In the genomic region with DNA sequence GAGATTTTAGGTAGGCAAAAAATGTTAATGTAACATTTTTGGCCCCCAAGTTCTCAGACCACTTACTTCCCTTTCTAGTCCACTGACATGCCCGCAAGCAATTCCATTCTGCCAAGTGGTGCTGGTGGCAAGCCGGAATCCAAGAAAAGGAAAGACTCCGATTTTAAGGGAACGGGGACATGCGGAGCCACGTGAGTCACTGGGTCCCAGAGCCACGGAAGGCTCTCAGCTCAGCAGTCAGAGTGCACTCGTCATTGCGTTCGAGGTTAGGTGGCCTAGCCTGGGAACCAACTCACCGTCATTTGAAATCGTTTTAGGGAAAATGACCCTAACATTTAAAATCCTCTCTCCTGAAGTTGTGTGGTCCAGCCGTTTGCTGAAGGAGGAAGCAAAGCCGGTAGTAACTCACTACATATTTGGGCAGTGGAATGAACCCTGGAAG, we compare ENCODE assay signal across 8 cellular contexts. TPM values are rescaled to one million over a fixed set of nuclear protein-coding genes. Genes with fewer than 3 reads are reported as not detected.
DNase-seq lines count a peak whose midpoint lies in the region; ATAC-seq and TF ChIP-seq lines count a peak whose summit lies in the region.

No MANE protein-coding gene starts in this region.

- H3K4me3 Mint-ChIP-seq in CD14-positive monocyte (peak overlapping the region; percentile 85 to 96), HFFc6 (peak overlapping the region; percentile 92), activated B cell treated with CpG ODN at 0.5 μM for 24 hours (peak overlapping the region; percentile 90)

- no peak for TF ChIP-seq POLR2A in transverse colon (IDR thresholded peaks at IDR 0.05)

- intact Hi-C loops in CD14-positive monocyte (cut with micrococcal nuclease) (loop anchor here (5.0 to 10.0 kb wide), 5 partner anchors 44 to 236 kb away; partner anchors contain the start of genes GFOD1 (in 2 of the 2) and NOL7 (in 1 of the 2)), activated B cell treated with CpG ODN at 0.5 μM for 24 hours (cut with micrococcal nuclease) (loop anchor here (1.0 to 2.0 kb wide), 10 partner anchors 42 to 521 kb away; partner anchors contain the start of genes MCUR1, NOL7 and TBC1D7), transverse colon (cut with DNase I; ENCODE audit: low total_unique reads) (no loop called here)

- H3K9me3 ChIP-seq in esophagus (ENCODE audit: control insufficient read depth in 2 of 2, insufficient read depth in 1 of 2, low read depth in 1 of 2, low read length in 1 of 2) (no peaks in the 10 kb centered on the region), muscle layer of colon (ENCODE audit: low read length) (no peaks in the 10 kb centered on the region), transverse colon (no peaks in the 10 kb centered on the region)

- DNase-seq in CD14-positive monocyte (ENCODE audit: low spot score), result no peak
- DNase-seq in HFFc6, result peak; percentile 20
- no peak for DNase-seq in activated B cell treated with CpG ODN at 0.5 μM for 24 hours
- DNase-seq in transverse colon, result peak; percentile 53
- DNase-seq in kidney glomerular epithelial cell (lab: John Stamatoyannopoulos, UW), result no peak

- H3K4me1 ChIP-seq in esophagus (ENCODE audit: control insufficient read depth in 2 of 2, insufficient read depth in 2 of 2, low read length in 1 of 2) (peaks cover 0 to 5% of the 10 kb centered on the region in 2 donors), muscle layer of colon (ENCODE audit: insufficient read depth, low read length) (peaks cover 8% of the 10 kb centered on the region), transverse colon (peaks cover 0 to 19% (median 7%) of the 10 kb centered on the region in 4 donors)

- POLR2A ChIA-PET in activated B cell treated with CpG ODN at 0.5 μM for 24 hours (lab: Charles Lee), result interaction anchor here (0.6 to 3.5 kb wide), 15 partner anchors 12 to 312 kb away, joined by 3 to 84 read pairs (median 6); partner anchors contain the start of genes GFOD1, NOL7 and TBC1D7

- H3K4me1 Mint-ChIP-seq in CD14-positive monocyte (peaks cover 17% of the 10 kb centered on the region), HFFc6 (ENCODE audit: low read depth) (peaks cover 18% of the 10 kb centered on the region), activated B cell treated with CpG ODN at 0.5 μM for 24 hours (peaks cover 23% of the 10 kb centered on the region)

- H3K27me3 ChIP-seq in esophagus (ENCODE audit: control insufficient read depth in 1 of 2, insufficient read depth in 2 of 2, low read length in 2 of 2) (peaks cover 0 to 3% of the 10 kb centered on the region in 2 donors), muscle layer of colon (ENCODE audit: control insufficient read depth in 1 of 2, insufficient read depth in 2 of 2, low read length in 2 of 2) (no peaks in the 10 kb centered on the region), transverse colon (peaks cover 6% of the 10 kb centered on the region)

- in situ Hi-C loops in transverse colon (cut with MboI; ENCODE audit: low pct_ligation_motif_present in 1 of 4, low pct_unique_long_range_greater_than_20kb in 1 of 4, low sequenced_read_pairs in 3 of 4), result no loop called here

- no peaks in the 10 kb centered on the region for H3K36me3 ChIP-seq in esophagus (ENCODE audit: control insufficient read depth in 2 of 2, insufficient read depth in 2 of 2, low read length in 1 of 2)
- no peaks in the 10 kb centered on the region for H3K36me3 ChIP-seq in muscle layer of colon (ENCODE audit: insufficient read depth, low read length)
- H3K36me3 ChIP-seq in transverse colon, result no peaks in the 10 kb centered on the region

- TF ChIP-seq CTCF in CD14-positive monocyte (IDR thresholded peaks at IDR 0.05), result no peak
- TF ChIP-seq CTCF in HFFc6 (IDR thresholded peaks at IDR 0.05), result no peak
- no peak for TF ChIP-seq CTCF in activated B cell treated with CpG ODN at 0.5 μM for 24 hours (IDR thresholded peaks at IDR 0.05)
- TF ChIP-seq CTCF in transverse colon (IDR thresholded peaks at IDR 0.05), result no peak

- 4% methylated on average over 14 of the region's 14 CpGs for WGBS in esophagus, 2 donors
- WGBS in transverse colon (ENCODE audit: low coverage in 1 of 2), 2 donors, result 7% methylated on average over 14 of the region's 14 CpGs; no CpG with 5 or more reads in 1 of the 2 donors

- H3K27ac Mint-ChIP-seq in CD14-positive monocyte (peak overlapping the region; percentile 82 to 96 (median 87)), HFFc6 (peak overlapping the region; percentile 92), activated B cell treated with CpG ODN at 0.5 μM for 24 hours (peak overlapping the region; percentile 76)

- H3K27ac ChIP-seq in esophagus (ENCODE audit: low read depth in 2 of 2, low read length in 1 of 2) (peak overlapping the region; percentile 98), muscle layer of colon (ENCODE audit: low read depth, low read length) (peak overlapping the region; percentile 88), transverse colon (peak overlapping the region; percentile 96 to 100 (median 98))

- TF ChIP-seq EP300 in transverse colon (IDR thresholded peaks at IDR 0.05; ENCODE audit: low read depth), result no peak

- H3K9me3 Mint-ChIP-seq in CD14-positive monocyte (peaks cover 0 to 3% (median 0%) of the 10 kb centered on the region in 7 donors), HFFc6 (no peaks in the 10 kb centered on the region), activated B cell treated with CpG ODN at 0.5 μM for 24 hours (no peaks in the 10 kb centered on the region)

- H3K4me3 ChIP-seq in esophagus (ENCODE audit: low read depth in 1 of 2, low read length in 2 of 2), result peak overlapping the region; percentile 73 to 75
- peak overlapping the region; percentile 53 to 100 for H3K4me3 ChIP-seq in muscle layer of colon (ENCODE audit: low read depth in 1 of 2, low read length in 2 of 2)
- peak overlapping the region; percentile 46 to 84 (median 76) for H3K4me3 ChIP-seq in transverse colon

- CTCF ChIA-PET in activated B cell treated with CpG ODN at 0.5 μM for 24 hours (lab: Charles Lee), result interaction anchor here (1.3 to 3.1 kb wide), 7 partner anchors 12 to 242 kb away, joined by 5 to 24 read pairs (median 15); partner anchors contain the start of genes GFOD1 and NOL7

- ATAC-seq in activated B cell treated with CpG ODN at 0.5 μM for 24 hours (ENCODE audit: low read depth) (no peak), GM19463 (IDR thresholded peaks at IDR 0.05; ENCODE audit: unreplicated experiment) (no peak)

- peak overlapping the region; percentile 10 for H3K9ac ChIP-seq in muscle layer of colon (ENCODE audit: low read length)

- H3K27me3 Mint-ChIP-seq in CD14-positive monocyte (ENCODE audit: low read depth in 3 of 3), result peaks cover 4 to 6% (median 4%) of the 10 kb centered on the region in 3 donors
- H3K27me3 Mint-ChIP-seq in HFFc6 (ENCODE audit: insufficient read depth), result peaks cover 2% of the 10 kb centered on the region
- no peaks in the 10 kb centered on the region for H3K27me3 Mint-ChIP-seq in activated B cell treated with CpG ODN at 0.5 μM for 24 hours

- H3K36me3 Mint-ChIP-seq in CD14-positive monocyte, result peaks cover 0 to 5% of the 10 kb centered on the region in 2 donors
- peaks cover 9% of the 10 kb centered on the region; the same call in 1 of the 2 replicates for H3K36me3 Mint-ChIP-seq in HFFc6 (ENCODE audit: low read depth)
- peaks cover 7% of the 10 kb centered on the region for H3K36me3 Mint-ChIP-seq in activated B cell treated with CpG ODN at 0.5 μM for 24 hours (ENCODE audit: low read depth)

RNA-seq across cellular contexts. Expression of gene SIRT5, which starts 0.7 kb away (rescaled TPM):
- polyA plus RNA-seq in CD14-positive monocyte (1 to 10 TPM; 3.3 to 5.0 TPM), esophagus (1 to 10 TPM; 3.6 to 5.5 TPM)
- total RNA-seq in HFFc6 (2021; fragmentation: NEBNext Ultra II Directional; extraction: Animal tissue kit (Norgen Biotek cat#: 25700)), result 1 to 10 TPM; 4.3 to 7.0 (median 6.3) TPM
- total RNA-seq in activated B cell treated with CpG ODN at 0.5 μM for 24 hours (9.7 and 12.4 TPM in 2 replicates), transverse colon (10 to 100 TPM; 10.1 to 21.0 (median 13.9) TPM)

RNA-seq across cellular contexts. Expression of gene NOL7, which starts 41.4 kb away (rescaled TPM):
- polyA plus RNA-seq in CD14-positive monocyte, result 10 to 100 TPM; 56.9 to 58.5 TPM
- 10 to 100 TPM; 68.4 to 89.6 (median 84.8) TPM for total RNA-seq in HFFc6 (2021; fragmentation: NEBNext Ultra II Directional; extraction: Animal tissue kit (Norgen Biotek cat#: 25700))
- 67.5 and 74.4 TPM in 2 replicates for total RNA-seq in activated B cell treated with CpG ODN at 0.5 μM for 24 hours
- 10 to 100 TPM; 30.9 to 52.1 TPM for polyA plus RNA-seq in esophagus
- total RNA-seq in transverse colon, result 100 to 1,000 TPM in 1 of 4 donors, 10 to 100 TPM in 3; 44.1 to 159 (median 86.6) TPM

Comparison
In these comparisons a context has a peak if more than half of its experiments do, and no peak if none do; other contexts are left out.
1. DNase-seq: peak in HFFc6 (single experiment) and transverse colon (single experiment); none in CD14-positive monocyte (single experiment), activated B cell treated with CpG ODN at 0.5 μM for 24 hours (single experiment) and kidney glomerular epithelial cell (single experiment).
2. Peak in every context shown above with its lines, with median percentiles within 50 percentile points of each other: H3K27ac Mint-ChIP-seq, H3K4me3 Mint-ChIP-seq, H3K27ac ChIP-seq and H3K4me3 ChIP-seq.